Comparison of ENCODE assay signal across 24 cellular contexts in the genomic region with DNA sequence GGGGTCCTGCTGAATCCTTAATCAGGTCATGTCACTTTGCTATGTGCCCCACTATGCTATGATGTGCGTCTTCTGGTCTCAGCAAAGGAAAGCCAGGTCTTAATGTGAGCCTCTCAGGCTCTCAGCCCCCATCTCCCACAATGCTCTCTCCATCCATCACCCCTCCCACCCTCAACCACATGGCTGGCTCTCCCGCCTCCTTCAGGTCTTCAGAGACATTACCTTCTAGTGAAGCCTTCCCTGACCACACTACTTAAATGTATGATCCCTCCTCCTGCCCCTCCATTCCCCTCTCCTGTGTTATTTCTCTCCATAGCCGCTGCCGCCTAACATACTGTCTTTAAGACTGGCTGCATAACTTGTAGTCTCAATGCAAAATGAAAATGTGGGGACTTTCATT. TPM values are rescaled to one million over a fixed set of nuclear protein-coding genes. Genes with fewer than 3 reads are reported as not detected.
DNase-seq lines count a peak whose midpoint lies in the region; ATAC-seq, FAIRE-seq and TF ChIP-seq lines count a peak whose summit lies in the region.
"Had no signal": no experiment of that assay in that cellular context is flagged by ENCODE, and none has a peak within 500 bp of the region (broad histone marks: within the 10 kb centered on the region; RNA-seq: fewer than 3 reads in every experiment).

No MANE protein-coding gene starts in this region.

- H3K36me3 Mint-ChIP-seq in WTC11 (no peaks in the 10 kb centered on the region), Calu3 (ENCODE audit: insufficient read depth, unreplicated experiment) (peaks cover 22% of the 10 kb centered on the region)
- H3K36me3 Mint-ChIP-seq: CD8-positive, alpha-beta memory T cell; memory B cell; natural killer cell treated with Interleukin-12 subunit alpha and Interleukin-12 subunit beta and Interleukin-15 and Interleukin-18, amount 100 ng/mL, for 72 hours had no signal

- H3K4me3 ChIP-seq in A673 (ENCODE audit: low read depth, low read length, poor library complexity, severe bottlenecking) (no peak overlapping the region), HEK293 (ENCODE audit: low read depth, low read length) (no peak overlapping the region), HepG2 (replicated peaks in 1 of 3; ENCODE audit: insufficient read depth in 1 of 3, low read depth in 2 of 3, low read length in 3 of 3) (no peak overlapping the region), aorta (ENCODE audit: low read length in 2 of 2) (no peak overlapping the region), sigmoid colon (no peak overlapping the region)
- H3K4me3 ChIP-seq: GM23248, heart right ventricle, right atrium auricular region, vagina had no signal

- intact Hi-C loops in A673 (cut with micrococcal nuclease; ENCODE audit: unreplicated experiment), result no loop called here
- intact Hi-C loops in HepG2 (cut with micrococcal nuclease; ENCODE audit: unreplicated experiment), result no loop called here
- intact Hi-C loops in Calu3 (cut with micrococcal nuclease; ENCODE audit: unreplicated experiment), result loop anchor here (5.0 to 10.0 kb wide), 2 partner anchors 443 to 841 kb away; no protein-coding TSS in a partner anchor
- intact Hi-C loops in aorta (cut with DNase I), result no loop called here
- intact Hi-C loops in sigmoid colon (cut with DNase I), result no loop called here

- H3K36me3 ChIP-seq in A673 (ENCODE audit: insufficient read depth, low read length, poor library complexity, severe bottlenecking) (no peaks in the 10 kb centered on the region), HEK293 (ENCODE audit: control insufficient read depth in 2 of 2, insufficient read depth in 1 of 2, low read length in 2 of 2) (no peaks in the 10 kb centered on the region), HepG2 (replicated peaks in 1 of 2; ENCODE audit: control insufficient read depth in 1 of 2, insufficient read depth in 2 of 2, low read length in 2 of 2) (no peaks in the 10 kb centered on the region), aorta (ENCODE audit: control insufficient read depth in 1 of 2, insufficient read depth in 2 of 2, low read length in 1 of 2) (no peaks in the 10 kb centered on the region), sigmoid colon (no peaks in the 10 kb centered on the region)
- H3K36me3 ChIP-seq: heart right ventricle, right atrium auricular region, vagina had no signal

- POLR2A ChIA-PET in A673 (lab: Charles Lee; ENCODE audit: low non-redundant PET), result no interaction called here
- POLR2A ChIA-PET in HEK293 (lab: Yijun Ruan, JAX), result no interaction called here
- POLR2A ChIA-PET in WTC11 (lab: Charles Lee), result no interaction called here
- POLR2A ChIA-PET in HepG2 (lab: Yijun Ruan, JAX), result no interaction called here

- H3K9me3 ChIP-seq in A673 (ENCODE audit: low read depth, low read length, poor library complexity, severe bottlenecking) (no peaks in the 10 kb centered on the region), HEK293 (ENCODE audit: control insufficient read depth, insufficient read depth, low read depth, low read length) (no peaks in the 10 kb centered on the region), HepG2 (ENCODE audit: low read length) (no peaks in the 10 kb centered on the region), aorta (ENCODE audit: control insufficient read depth, low read length) (no peaks in the 10 kb centered on the region), sigmoid colon (no peaks in the 10 kb centered on the region)
- H3K9me3 ChIP-seq: heart right ventricle, right atrium auricular region, vagina had no signal

- peak; percentile 46 for ATAC-seq in WTC11
- ATAC-seq in HepG2, result peak; percentile 20; the same call in 1 of the 3 replicates
- ATAC-seq in aorta (ENCODE audit: low FRiP score), result no peak
- ATAC-seq: activated T-cell treated with anti-CD3 and anti-CD28 coated beads, Interleukin-2, amount 50 U/mL, for 4 hours; heart right ventricle; natural killer cell treated with Interleukin-12 subunit alpha and Interleukin-12 subunit beta and Interleukin-15 and Interleukin-18, amount 100 ng/mL, for 72 hours had no signal

- DNase-seq in A673 (ENCODE audit: low spot score), result no peak
- no peak for DNase-seq in WTC11 (ENCODE audit: low spot score)
- no peak for DNase-seq in HepG2 (ENCODE audit: low spot score)
- no peak for DNase-seq in Calu3
- DNase-seq in HCEC 1CT, result no peak
- no peak for DNase-seq in aorta
- no peak for DNase-seq in sigmoid colon
- DNase-seq: activated CD4-positive, alpha-beta memory T cell treated with anti-CD3 and anti-CD28 coated beads, Interleukin-2, amount 10 ng/mL, durations not matched to agents 7 days and 5 days; activated T-cell treated with anti-CD3 and anti-CD28 coated beads, Interleukin-2, amount 50 U/mL, for 4 hours; effector CD8-positive, alpha-beta T cell; GM23248; heart right ventricle; NCI-H345; Right ventricle myocardium superior had no signal

- H3K4me1 ChIP-seq in A673 (ENCODE audit: insufficient read depth, low read length, poor library complexity, severe bottlenecking), result no peaks in the 10 kb centered on the region
- no peaks in the 10 kb centered on the region; the same call in 1 of the 2 replicates for H3K4me1 ChIP-seq in HEK293 (ENCODE audit: control insufficient read depth, insufficient read depth, low read length)
- H3K4me1 ChIP-seq in HepG2 (ENCODE audit: insufficient read depth, low read length), result no peaks in the 10 kb centered on the region
- H3K4me1 ChIP-seq in aorta (ENCODE audit: control insufficient read depth in 1 of 2, insufficient read depth in 2 of 2, low read length in 2 of 2), result no peaks in the 10 kb centered on the region
- H3K4me1 ChIP-seq in sigmoid colon, result peaks cover 0 to 1% (median 0%) of the 10 kb centered on the region in 4 donors

- H3K9me3 Mint-ChIP-seq in WTC11, result no peaks in the 10 kb centered on the region
- no peaks in the 10 kb centered on the region for H3K9me3 Mint-ChIP-seq in Calu3 (ENCODE audit: low read depth, unreplicated experiment)
- H3K9me3 Mint-ChIP-seq: activated CD4-positive, alpha-beta memory T cell treated with anti-CD3 and anti-CD28 coated beads, Interleukin-2, amount 10 ng/mL, durations not matched to agents 7 days and 5 days; activated T-cell treated with anti-CD3 and anti-CD28 coated beads, Interleukin-2, amount 50 U/mL, for 4 hours; memory B cell; natural killer cell treated with Interleukin-12 subunit alpha and Interleukin-12 subunit beta and Interleukin-15 and Interleukin-18, amount 100 ng/mL, for 72 hours; T-helper 1 cell treated with Interleukin-12 subunit alpha and Interleukin-12 subunit beta and Interleukin-4 antibody, amounts not matched to agents 30 μg/mL and 1 μg/mL, for 36 hours had no signal

- no peak overlapping the region for H3K4me3 Mint-ChIP-seq in WTC11
- H3K4me3 Mint-ChIP-seq in Calu3 (ENCODE audit: low read depth, unreplicated experiment), result no peak overlapping the region
- H3K4me3 Mint-ChIP-seq: activated CD4-positive, alpha-beta memory T cell treated with anti-CD3 and anti-CD28 coated beads, Interleukin-2, amount 10 ng/mL, durations not matched to agents 7 days and 5 days; activated T-cell treated with anti-CD3 and anti-CD28 coated beads, Interleukin-2, amount 50 U/mL, for 4 hours; CD8-positive, alpha-beta memory T cell; memory B cell; natural killer cell treated with Interleukin-12 subunit alpha and Interleukin-12 subunit beta and Interleukin-15 and Interleukin-18, amount 100 ng/mL, for 72 hours; T-helper 1 cell treated with Interleukin-12 subunit alpha and Interleukin-12 subunit beta and Interleukin-4 antibody, amounts not matched to agents 30 μg/mL and 1 μg/mL, for 36 hours had no signal

- H3K4me1 Mint-ChIP-seq in WTC11, result peaks cover 36% of the 10 kb centered on the region
- H3K4me1 Mint-ChIP-seq in Calu3 (ENCODE audit: low read depth, unreplicated experiment), result peaks cover 24% of the 10 kb centered on the region
- H3K4me1 Mint-ChIP-seq: activated CD4-positive, alpha-beta memory T cell treated with anti-CD3 and anti-CD28 coated beads, Interleukin-2, amount 10 ng/mL, durations not matched to agents 7 days and 5 days; CD8-positive, alpha-beta memory T cell had no signal

- no peak overlapping the region for H2AFZ ChIP-seq in HepG2 (ENCODE audit: low read length)
- H2AFZ ChIP-seq: GM23248 had no signal

- H3K4me2 ChIP-seq in HepG2 (ENCODE audit: low read depth, low read length), result no peak overlapping the region

- no peak overlapping the region for H3K27ac Mint-ChIP-seq in WTC11
- H3K27ac Mint-ChIP-seq in Calu3 (ENCODE audit: unreplicated experiment), result no peak overlapping the region
- H3K27ac Mint-ChIP-seq: activated CD4-positive, alpha-beta memory T cell treated with anti-CD3 and anti-CD28 coated beads, Interleukin-2, amount 10 ng/mL, durations not matched to agents 7 days and 5 days; memory B cell; natural killer cell treated with Interleukin-12 subunit alpha and Interleukin-12 subunit beta and Interleukin-15 and Interleukin-18, amount 100 ng/mL, for 72 hours; T-helper 1 cell treated with Interleukin-12 subunit alpha and Interleukin-12 subunit beta and Interleukin-4 antibody, amounts not matched to agents 30 μg/mL and 1 μg/mL, for 36 hours had no signal

- no peaks in the 10 kb centered on the region for H3K27me3 ChIP-seq in A673 (replicated peaks; ENCODE audit: insufficient read depth, low read depth, low read length, poor library complexity)
- peaks cover 2 to 32% of the 10 kb centered on the region in 2 experiments; a peak in 3 of 5 replicates for H3K27me3 ChIP-seq in HepG2 (ENCODE audit: control insufficient read depth in 1 of 2, insufficient read depth in 2 of 2, low read length in 2 of 2)
- H3K27me3 ChIP-seq in aorta (ENCODE audit: control insufficient read depth in 1 of 2, insufficient read depth in 2 of 2, low read length in 1 of 2), result no peaks in the 10 kb centered on the region
- no peaks in the 10 kb centered on the region for H3K27me3 ChIP-seq in sigmoid colon
- H3K27me3 ChIP-seq: right atrium auricular region, vagina had no signal

- in situ Hi-C loops in HepG2 (cut with HindIII; ENCODE audit: extremely low pct_ligation_motif_present, low pct_unique_long_range_greater_than_20kb), result loop anchor here (25.0 kb wide), 2 partner anchors 396 to 846 kb away; no protein-coding TSS in a partner anchor

- CTCF ChIA-PET in A673 (lab: Charles Lee) (no interaction called here), HEK293 (lab: Yijun Ruan, JAX) (interaction anchor here (0.6 to 3.3 kb wide), 7 partner anchors 78 to 840 kb away, joined by 3 to 21 read pairs (median 4); no protein-coding TSS in a partner anchor), WTC11 (lab: Charles Lee) (interaction anchor here (1.0 to 3.3 kb wide), 6 partner anchors 9 to 221 kb away, joined by 3 to 23 read pairs (median 6); no protein-coding TSS in a partner anchor), HepG2 (lab: Yijun Ruan, JAX; ENCODE audit: low intra/inter-chr PET ratio, low total read pairs) (no interaction called here), Calu3 (lab: Charles Lee) (no interaction called here)

- no peak for TF ChIP-seq EP300 in HepG2 (IDR thresholded peaks at IDR 0.05; ENCODE audit: low read depth in 2 of 2, low read length in 2 of 2)
- no peak for TF ChIP-seq EP300 in HepG2 (CRISPR knock-in tag; IDR thresholded peaks at IDR 0.05; ENCODE audit: borderline replicate concordance)
- no peak for TF ChIP-seq EP300 in sigmoid colon (IDR thresholded peaks at IDR 0.05)

- TF ChIP-seq RAD21 in HepG2 (CRISPR knock-in tag; IDR thresholded peaks at IDR 0.05), result no peak

- TF ChIP-seq CTCF in A673 (conservative IDR thresholded peaks at IDR 0.05; ENCODE audit: low read depth, low read length) (0 out of 2 replicates have a peak, but pooled peaks have one; percentile 15), HEK293 (tag by site-specific recombination; IDR thresholded peaks at IDR 0.05) (no peak), WTC11 (IDR thresholded peaks at IDR 0.05) (no peak), HepG2 (CRISPR knock-in tag; IDR thresholded peaks at IDR 0.05) (no peak), Calu3 (IDR thresholded peaks at IDR 0.05; ENCODE audit: unreplicated experiment) (no peak), sigmoid colon (IDR thresholded peaks at IDR 0.05) (no peak)

- TF ChIP-seq POLR2A in HepG2 (IDR thresholded peaks at IDR 0.05; ENCODE audit: insufficient read depth in 1 of 2, low read depth in 2 of 2, low read length in 2 of 2) (no peak), sigmoid colon (IDR thresholded peaks at IDR 0.05) (no peak)

- H3K9ac ChIP-seq in HepG2 (ENCODE audit: insufficient read depth, low read depth, low read length), result no peak overlapping the region
- H3K9ac ChIP-seq: GM23248 had no signal

- H3K27me3 Mint-ChIP-seq in WTC11 (ENCODE audit: low read depth) (no peaks in the 10 kb centered on the region; the same call in none of the 2 replicates), Calu3 (ENCODE audit: unreplicated experiment) (peaks cover 8% of the 10 kb centered on the region)

- FAIRE-seq in HepG2 (lab: Jason Lieb, UNC), result no peak
- FAIRE-seq: G401.6, keratinocyte had no signal

- BruUV-seq in A673 (replicated peaks; lab: Mats Ljungman, UMichigan), result no TSS peak
- BruUV-seq in HepG2 (replicated peaks; lab: Mats Ljungman, UMichigan), result no TSS peak
- BruUV-seq in Calu3 (replicated peaks; lab: Mats Ljungman, UMichigan), result no TSS peak

- H3K27ac ChIP-seq in A673 (ENCODE audit: low read depth, low read length, poor library complexity, severe bottlenecking), result no peak overlapping the region
- no peak overlapping the region for H3K27ac ChIP-seq in HEK293 (ENCODE audit: extremely low read depth, low read depth, low read length)
- no peak overlapping the region for H3K27ac ChIP-seq in HepG2 (ENCODE audit: extremely low read length, insufficient read depth, low read length)
- no peak overlapping the region for H3K27ac ChIP-seq in aorta (ENCODE audit: low read depth in 1 of 2, low read length in 2 of 2)
- H3K27ac ChIP-seq in sigmoid colon, result no peak overlapping the region
- H3K27ac ChIP-seq: GM23248, heart right ventricle, right atrium auricular region, vagina, VCaP had no signal

- WGBS in HepG2 (ENCODE audit: low lambda C conversion rate), result 13% methylated on average over 4 of the region's 4 CpGs
- WGBS in aorta, 2 donors, result 88 to 90% methylated on average over 4 of the region's 4 CpGs
- 91 to 95% methylated on average over 4 of the region's 4 CpGs for WGBS in sigmoid colon, 2 donors

- H4K20me1 ChIP-seq in HepG2 (ENCODE audit: insufficient read depth, low read length), result no peaks in the 10 kb centered on the region

- no peaks in the 10 kb centered on the region for H3K79me2 ChIP-seq in HepG2 (ENCODE audit: insufficient read depth, low read length)

RNA-seq across cellular contexts. Expression of a gene that starts 50.5 kb away (rescaled TPM):
- 0.33 and 1.0 TPM in 2 replicates for total RNA-seq in A673 (2021)
- total RNA-seq in WTC11 (2021), result 0.09 to 0.11 TPM (median 0.11 TPM) in 3 replicates
- total RNA-seq in HepG2 (2016; rRNA removed; fragmentation: Illumina TruSeq; extraction: Trizol), result 0.27 and 0.58 TPM in 2 replicates
- total RNA-seq in HepG2 (2016; cell fraction: cytosol; rRNA removed; fragmentation: Illumina TruSeq; extraction: Trizol; ENCODE audit: low read depth), result 0.10 TPM in 1 of 2 replicates, not detected in the other
- total RNA-seq in HepG2 (2016; cell fraction: insoluble cytoplasmic fraction; rRNA removed; fragmentation: Illumina TruSeq; extraction: Trizol), result 0.37 and 0.39 TPM in 2 replicates
- 0.34 and 0.38 TPM in 2 replicates for total RNA-seq in HepG2 (2016; cell fraction: membrane; rRNA removed; fragmentation: Illumina TruSeq; extraction: Trizol)
- 0.41 and 0.53 TPM in 2 replicates for total RNA-seq in HepG2 (2016; cell fraction: nucleus; rRNA removed; fragmentation: Illumina TruSeq; extraction: Trizol)
- polyA plus RNA-seq in HepG2 (2011; rRNA removed), result 0.53 and 0.76 TPM in 2 replicates
- polyA plus RNA-seq in HepG2 (2011; cell fraction: cytosol; rRNA removed), result 0.43 and 0.69 TPM in 2 replicates
- polyA plus RNA-seq in HepG2 (2011; cell fraction: nucleus; rRNA removed), result 0.71 and 0.74 TPM in 2 replicates
- polyA plus RNA-seq in HepG2 (2012), result 0.08 and 0.25 TPM in 2 replicates
- 0.09 and 0.11 TPM in 2 replicates for polyA plus RNA-seq in HepG2 (2016; cell fraction: cytosol; fragmentation: Illumina TruSeq; extraction: Trizol; ENCODE audit: low read depth)
- 0.62 and 0.85 TPM in 2 replicates for polyA plus RNA-seq in HepG2 (2016; cell fraction: insoluble cytoplasmic fraction; fragmentation: Illumina TruSeq; extraction: Trizol; ENCODE audit: low read depth)
- polyA plus RNA-seq in HepG2 (2016; cell fraction: membrane; fragmentation: Illumina TruSeq; extraction: Trizol; ENCODE audit: low read depth), result 0.37 and 0.48 TPM in 2 replicates
- polyA plus RNA-seq in HepG2 (2016; cell fraction: nucleus; fragmentation: Illumina TruSeq; extraction: Trizol; ENCODE audit: insufficient read depth, low read depth), result 0.92 and 1.2 TPM in 2 replicates
- 1.4 and 134 TPM in 2 replicates for polyA minus RNA-seq in HepG2 (2011; rRNA and poly(A)+ RNA removed; ENCODE audit: low replicate concordance)
- polyA minus RNA-seq in HepG2 (2011; cell fraction: cytosol; rRNA and poly(A)+ RNA removed), result 0.70 and 1.1 TPM in 2 replicates
- 0.26 and 0.62 TPM in 2 replicates for polyA minus RNA-seq in HepG2 (2011; cell fraction: nucleus; rRNA and poly(A)+ RNA removed)
- total RNA-seq in Calu3 (2022), result 32.7 and 45.5 TPM in 2 replicates
- total RNA-seq in aorta, result under 1 TPM; 0.12 to 0.71 TPM
- polyA plus RNA-seq in aorta, result under 1 TPM in 1 of 2 donors, not detected in 1; 0.20 TPM
- not detected for total RNA-seq in sigmoid colon
- under 1 TPM in 2 of 3 donors, not detected in 1; under 0.01 to 0.34 TPM for polyA plus RNA-seq in sigmoid colon
- total RNA-seq: activated CD4-positive, alpha-beta memory T cell treated with anti-CD3 and anti-CD28 coated beads, Interleukin-2, amount 10 ng/mL, durations not matched to agents 7 days and 5 days; CD8-positive, alpha-beta memory T cell; natural killer cell treated with Interleukin-12 subunit alpha and Interleukin-12 subunit beta and Interleukin-15 and Interleukin-18, amount 100 ng/mL, for 72 hours; Right ventricle myocardium superior had no signal
- polyA plus RNA-seq: CD8-positive, alpha-beta memory T cell had no signal

Comparison
In these comparisons a context has a peak if more than half of its experiments do, and no peak if none do; other contexts are left out.
1. RNA of a gene that starts 50.5 kb away (total RNA-seq): 32.7 to 45.5 TPM in Calu3; 0.33 to 1.0 TPM in A673, 0.12 to 0.71 TPM in aorta, 0.10 to 0.58 TPM in HepG2, 0.09 to 0.11 TPM in WTC11 and not detected in sigmoid colon; every median in the first group is over 10 times any median in the second.
2. CTCF ChIA-PET loops: an anchor here in HEK293 (0.6 to 3.3 kb wide) and WTC11 (1.0 to 3.3 kb wide); none called in A673, HepG2 and Calu3.